In the genomic region with DNA sequence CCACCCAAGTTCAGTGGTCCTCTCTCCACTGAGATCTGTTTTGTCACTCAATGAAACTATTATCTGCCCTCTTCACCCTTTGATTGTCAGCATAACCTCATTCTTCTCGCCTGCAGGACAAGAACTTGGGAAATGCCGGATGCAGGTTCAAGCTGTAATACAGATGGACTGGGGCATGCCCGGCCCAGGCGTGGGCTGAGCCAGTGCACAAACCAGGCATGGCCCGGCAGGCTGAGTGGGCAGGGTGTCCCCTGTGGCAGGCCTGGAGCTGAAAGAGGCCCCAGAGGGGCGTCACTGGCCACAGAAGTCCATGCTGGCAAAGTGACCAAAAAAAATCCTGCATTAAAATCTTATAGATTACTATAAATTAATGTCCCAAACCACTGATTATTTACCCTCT, we compare ENCODE assay signal across 25 cellular contexts.
"Had no signal": no experiment of that assay in that cellular context is flagged by ENCODE, and none has a peak within 500 bp of the region (broad histone marks: within the 10 kb centered on the region; RNA-seq: fewer than 3 reads in every experiment).

No MANE protein-coding gene starts in this region.

- H3K27ac ChIP-seq: colonic mucosa, coronary artery, dorsolateral prefrontal cortex, epithelial cell of prostate, esophagus muscularis mucosa, esophagus squamous epithelium, foreskin keratinocyte, gastrocnemius medialis, gastroesophageal sphincter, heart left ventricle, heart right ventricle had no signal

- DNase-seq: colonic mucosa; cortex of kidney; dermis blood vessel endothelial cell; dorsolateral prefrontal cortex; effector CD4-positive, alpha-beta T cell; effector CD8-positive, alpha-beta T cell; effector memory CD4-positive, alpha-beta T cell; effector memory CD8-positive, alpha-beta T cell; endodermal cell; erythroblast; esophagus squamous epithelium; foreskin fibroblast; foreskin keratinocyte; foreskin melanocyte; gastrocnemius medialis; glutamatergic neuron; head of caudate nucleus; heart left ventricle; heart right ventricle had no signal

- H3K4me1 Mint-ChIP-seq: endodermal cell had no signal

- H3K27me3 Mint-ChIP-seq: dendritic cell treated with granulocyte-macrophage colony-stimulating factor and Interleukin-4, amounts not matched to agents 40 ng/mL and 50 ng/mL, for 4 days; effector memory CD8-positive, alpha-beta T cell had no signal

- ATAC-seq: effector memory CD8-positive, alpha-beta T cell; esophagus mucosa; foreskin keratinocyte; gastrocnemius medialis; gastroesophageal sphincter; heart left ventricle; heart right ventricle had no signal

- H3K4me1 ChIP-seq: colonic mucosa, esophagus muscularis mucosa, esophagus squamous epithelium, foreskin keratinocyte, gastrocnemius medialis, gastroesophageal sphincter, heart left ventricle, heart right ventricle had no signal

- H3K4me3 ChIP-seq: colonic mucosa, coronary artery, dorsolateral prefrontal cortex, esophagus muscularis mucosa, esophagus squamous epithelium, gastrocnemius medialis, gastroesophageal sphincter, heart left ventricle, heart right ventricle had no signal

- H3K27ac Mint-ChIP-seq: dendritic cell treated with granulocyte-macrophage colony-stimulating factor and Interleukin-4, amounts not matched to agents 40 ng/mL and 50 ng/mL, for 4 days; effector memory CD8-positive, alpha-beta T cell; endodermal cell had no signal

- H3K4me3 Mint-ChIP-seq: dendritic cell treated with granulocyte-macrophage colony-stimulating factor and Interleukin-4, amounts not matched to agents 40 ng/mL and 50 ng/mL, for 4 days; effector memory CD8-positive, alpha-beta T cell; endodermal cell had no signal

- H3K36me3 ChIP-seq: colonic mucosa, esophagus muscularis mucosa, esophagus squamous epithelium, gastrocnemius medialis, gastroesophageal sphincter, heart left ventricle, heart right ventricle had no signal

- H3K9me3 ChIP-seq: colonic mucosa, esophagus muscularis mucosa, esophagus squamous epithelium, gastrocnemius medialis had no signal

- H3K27me3 ChIP-seq: colonic mucosa, dorsolateral prefrontal cortex, esophagus muscularis mucosa, esophagus squamous epithelium, foreskin keratinocyte, gastrocnemius medialis, gastroesophageal sphincter, heart left ventricle, heart right ventricle had no signal
